Comparison of ENCODE assay signal across 8 cellular contexts in the genomic region with DNA sequence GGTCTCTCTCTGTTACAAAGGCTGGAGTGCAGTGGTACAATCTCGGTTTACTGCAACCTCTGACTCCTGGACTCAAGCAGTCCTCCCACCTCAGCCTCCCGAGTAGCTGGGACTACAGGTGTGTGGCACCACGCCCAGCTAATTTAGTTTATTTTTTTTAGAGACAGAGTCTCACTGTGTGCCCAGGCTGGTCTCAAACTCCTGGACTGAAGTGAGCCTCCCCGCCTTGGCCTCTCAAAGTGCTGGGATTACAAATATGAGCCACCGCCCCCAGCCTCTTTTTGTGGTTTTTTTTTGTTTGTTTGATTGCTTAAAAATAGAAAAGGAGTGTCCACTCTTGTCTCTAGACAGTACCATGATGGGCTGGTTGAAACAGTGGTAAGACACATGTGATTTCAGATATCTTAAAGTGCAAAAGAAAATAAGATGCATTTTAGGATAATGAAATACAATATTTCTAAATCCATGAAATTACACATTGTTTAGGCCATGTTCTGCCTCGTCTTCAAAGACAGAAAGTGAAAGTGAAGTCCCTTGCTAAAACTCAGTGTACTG. TPM values are rescaled to one million over a fixed set of nuclear protein-coding genes. Genes with fewer than 3 reads are reported as not detected.
DNase-seq lines count a peak whose midpoint lies in the region; ATAC-seq and TF ChIP-seq lines count a peak whose summit lies in the region.

No MANE protein-coding gene starts in this region.

- CTCF ChIA-PET in WTC11 (lab: Charles Lee): interaction anchor here (0.6 to 2.8 kb wide), 4 partner anchors 10 to 93 kb away, joined by 3 to 35 read pairs (median 8); no protein-coding TSS in a partner anchor

- H3K4me1 Mint-ChIP-seq in nephron progenitor cell (peaks cover 44% of the 10 kb centered on the region), WTC11 (peaks cover 17% of the 10 kb centered on the region)

- H3K4me3 Mint-ChIP-seq in nephron progenitor cell (no peak overlapping the region), WTC11 (no peak overlapping the region)

- POLR2A ChIA-PET in WTC11 (lab: Charles Lee): no interaction called here

- H3K36me3 Mint-ChIP-seq in nephron progenitor cell (ENCODE audit: low read depth) (no peaks in the 10 kb centered on the region), WTC11 (no peaks in the 10 kb centered on the region)

- H3K9me3 Mint-ChIP-seq in nephron progenitor cell (no peaks in the 10 kb centered on the region), WTC11 (no peaks in the 10 kb centered on the region)

- ATAC-seq in WTC11: no peak
- no peak for ATAC-seq in HG02973 (IDR thresholded peaks at IDR 0.05; ENCODE audit: unreplicated experiment)

- H3K27ac Mint-ChIP-seq in nephron progenitor cell (peak overlapping the region; percentile 66), WTC11 (no peak overlapping the region)

- H3K27me3 Mint-ChIP-seq in nephron progenitor cell (ENCODE audit: low read depth, poor library complexity): peaks cover 11% of the 10 kb centered on the region
- H3K27me3 Mint-ChIP-seq in WTC11 (ENCODE audit: low read depth): peaks cover 4% of the 10 kb centered on the region; the same call in 1 of the 2 replicates

- DNase-seq in AG10803 (ENCODE audit: low read depth): no peak
- DNase-seq in NB4 (ENCODE audit: low read depth): no peak
- no peak for DNase-seq in coronary artery (ENCODE audit: low spot score)
- DNase-seq in nephron progenitor cell: no peak
- no peak for DNase-seq in WTC11 (ENCODE audit: low spot score)
- no peak for DNase-seq in effector CD8-positive, alpha-beta T cell (lab: John Stamatoyannopoulos, UW)
- DNase-seq in NOMO-1 treated with dmso at 0.1 percent for 144 hours (lab: John Stamatoyannopoulos, UW; ENCODE audit: unreplicated experiment): no peak

- TF ChIP-seq POLR2A in NB4 (IDR thresholded peaks at IDR 0.05; ENCODE audit: extremely low read depth, insufficient read length): no peak

- H3K4me3 ChIP-seq in AG10803 (ENCODE audit: low read length): peak overlapping the region; percentile 42
- peak overlapping the region; percentile 44 for H3K4me3 ChIP-seq in NB4 (ENCODE audit: low read depth, low read length)
- H3K4me3 ChIP-seq in coronary artery: peak overlapping the region; percentile 61

- H3K27ac ChIP-seq in coronary artery: peak overlapping the region in 1 of 2 donors; percentile 77

- TF ChIP-seq CTCF in AG10803 (conservative IDR thresholded peaks at IDR 0.05; ENCODE audit: low read length) (no peak), NB4 (IDR thresholded peaks at IDR 0.05; ENCODE audit: low read depth, low read length) (no peak), coronary artery (IDR thresholded peaks at IDR 0.05) (no peak), nephron progenitor cell (IDR thresholded peaks at IDR 0.05) (no peak), WTC11 (IDR thresholded peaks at IDR 0.05) (no peak)

TF ChIP-seq in WTC11, 78 proteins besides CTCF, POLR2A, EP300 and RAD21:
- TF ChIP-seq OVOL2 (CRISPR knock-in tag; IDR thresholded peaks at IDR 0.05; ENCODE audit: borderline replicate concordance): no peak
- TF ChIP-seq, protein P1, sequence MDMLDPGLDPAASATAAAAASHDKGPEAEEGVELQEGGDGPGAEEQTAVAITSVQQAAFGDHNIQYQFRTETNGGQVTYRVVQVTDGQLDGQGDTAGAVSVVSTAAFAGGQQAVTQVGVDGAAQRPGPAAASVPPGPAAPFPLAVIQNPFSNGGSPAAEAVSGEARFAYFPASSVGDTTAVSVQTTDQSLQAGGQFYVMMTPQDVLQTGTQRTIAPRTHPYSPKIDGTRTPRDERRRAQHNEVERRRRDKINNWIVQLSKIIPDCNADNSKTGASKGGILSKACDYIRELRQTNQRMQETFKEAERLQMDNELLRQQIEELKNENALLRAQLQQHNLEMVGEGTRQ (CRISPR knock-in tag; IDR thresholded peaks at IDR 0.05): no peak
- TF ChIP-seq CREB1 (CRISPR knock-in tag; IDR thresholded peaks at IDR 0.05): no peak
- TF ChIP-seq RELA (CRISPR knock-in tag; IDR thresholded peaks at IDR 0.05; ENCODE audit: borderline replicate concordance): no peak
- TF ChIP-seq, protein P2, sequence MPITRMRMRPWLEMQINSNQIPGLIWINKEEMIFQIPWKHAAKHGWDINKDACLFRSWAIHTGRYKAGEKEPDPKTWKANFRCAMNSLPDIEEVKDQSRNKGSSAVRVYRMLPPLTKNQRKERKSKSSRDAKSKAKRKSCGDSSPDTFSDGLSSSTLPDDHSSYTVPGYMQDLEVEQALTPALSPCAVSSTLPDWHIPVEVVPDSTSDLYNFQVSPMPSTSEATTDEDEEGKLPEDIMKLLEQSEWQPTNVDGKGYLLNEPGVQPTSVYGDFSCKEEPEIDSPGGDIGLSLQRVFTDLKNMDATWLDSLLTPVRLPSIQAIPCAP (CRISPR knock-in tag; IDR thresholded peaks at IDR 0.05): no peak
- TF ChIP-seq MXD4 (CRISPR knock-in tag; IDR thresholded peaks at IDR 0.05; ENCODE audit: borderline replicate concordance): no peak
- no peak for TF ChIP-seq SP1 (CRISPR knock-in tag; conservative IDR thresholded peaks at IDR 0.05)
- TF ChIP-seq, protein P3, sequence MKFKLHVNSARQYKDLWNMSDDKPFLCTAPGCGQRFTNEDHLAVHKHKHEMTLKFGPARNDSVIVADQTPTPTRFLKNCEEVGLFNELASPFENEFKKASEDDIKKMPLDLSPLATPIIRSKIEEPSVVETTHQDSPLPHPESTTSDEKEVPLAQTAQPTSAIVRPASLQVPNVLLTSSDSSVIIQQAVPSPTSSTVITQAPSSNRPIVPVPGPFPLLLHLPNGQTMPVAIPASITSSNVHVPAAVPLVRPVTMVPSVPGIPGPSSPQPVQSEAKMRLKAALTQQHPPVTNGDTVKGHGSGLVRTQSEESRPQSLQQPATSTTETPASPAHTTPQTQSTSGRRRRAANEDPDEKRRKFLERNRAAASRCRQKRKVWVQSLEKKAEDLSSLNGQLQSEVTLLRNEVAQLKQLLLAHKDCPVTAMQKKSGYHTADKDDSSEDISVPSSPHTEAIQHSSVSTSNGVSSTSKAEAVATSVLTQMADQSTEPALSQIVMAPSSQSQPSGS (CRISPR knock-in tag; IDR thresholded peaks at IDR 0.05; ENCODE audit: borderline replicate concordance, low read depth): no peak
- TF ChIP-seq SOX15 (CRISPR knock-in tag; IDR thresholded peaks at IDR 0.05): no peak
- TF ChIP-seq ZNF416 (CRISPR knock-in tag; IDR thresholded peaks at IDR 0.05): no peak
- TF ChIP-seq TEAD1 (CRISPR knock-in tag; IDR thresholded peaks at IDR 0.05): no peak
- TF ChIP-seq RORB (CRISPR knock-in tag; IDR thresholded peaks at IDR 0.05): no peak
- TF ChIP-seq, protein P4, sequence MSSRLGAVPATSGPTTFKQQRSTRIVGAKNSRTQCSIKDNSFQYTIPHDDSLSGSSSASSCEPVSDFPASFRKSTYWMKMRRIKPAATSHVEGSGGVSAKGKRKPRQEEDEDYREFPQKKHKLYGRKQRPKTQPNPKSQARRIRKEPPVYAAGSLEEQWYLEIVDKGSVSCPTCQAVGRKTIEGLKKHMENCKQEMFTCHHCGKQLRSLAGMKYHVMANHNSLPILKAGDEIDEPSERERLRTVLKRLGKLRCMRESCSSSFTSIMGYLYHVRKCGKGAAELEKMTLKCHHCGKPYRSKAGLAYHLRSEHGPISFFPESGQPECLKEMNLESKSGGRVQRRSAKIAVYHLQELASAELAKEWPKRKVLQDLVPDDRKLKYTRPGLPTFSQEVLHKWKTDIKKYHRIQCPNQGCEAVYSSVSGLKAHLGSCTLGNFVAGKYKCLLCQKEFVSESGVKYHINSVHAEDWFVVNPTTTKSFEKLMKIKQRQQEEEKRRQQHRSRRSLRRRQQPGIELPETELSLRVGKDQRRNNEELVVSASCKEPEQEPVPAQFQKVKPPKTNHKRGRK (CRISPR knock-in tag; IDR thresholded peaks at IDR 0.05; ENCODE audit: borderline replicate concordance): no peak
- TF ChIP-seq ATF1 (CRISPR knock-in tag; IDR thresholded peaks at IDR 0.05): no peak
- TF ChIP-seq JAZF1 (CRISPR knock-in tag; IDR thresholded peaks at IDR 0.05): no peak
- no peak for TF ChIP-seq ZNF232 (CRISPR knock-in tag; IDR thresholded peaks at IDR 0.05)

RNA-seq across cellular contexts. Expression of a gene that starts 27.4 kb away (rescaled TPM):
- 6.4 to 7.8 TPM (median 7.3 TPM) in 3 replicates for total RNA-seq in WTC11 (2021)

RNA-seq across cellular contexts. Expression of a gene that starts 43.7 kb away (rescaled TPM):
- 35.7 to 38.7 TPM (median 38.1 TPM) in 3 replicates for total RNA-seq in WTC11 (2021)

RNA-seq across cellular contexts. Expression of a gene that starts 57.2 kb away (rescaled TPM):
- not detected in 3 replicates for total RNA-seq in WTC11 (2021)
